ENCODE assay signal across 6 cellular contexts in the genomic region with DNA sequence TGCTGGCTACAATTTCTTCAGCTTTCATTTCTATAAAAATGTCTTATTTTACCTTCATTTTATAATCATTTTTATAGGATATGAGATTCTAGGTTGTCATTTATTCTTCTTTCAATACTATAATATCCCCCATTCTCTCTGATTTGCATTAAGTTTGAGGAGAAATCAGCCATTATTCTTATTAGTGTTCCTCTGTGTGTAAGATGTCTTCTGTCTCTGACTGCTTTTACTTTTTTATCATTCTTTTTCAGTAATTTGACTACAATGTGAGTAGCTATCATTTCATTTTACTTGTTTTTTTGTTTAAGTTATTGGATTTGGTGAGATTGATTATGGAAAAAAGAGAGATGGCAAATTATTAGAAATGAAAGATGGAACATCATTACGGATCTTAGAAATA.
"Had no signal": no experiment of that assay in that cellular context is flagged by ENCODE, and none has a peak within 500 bp of the region (broad histone marks: within the 10 kb centered on the region; RNA-seq: fewer than 3 reads in every experiment).

No MANE protein-coding gene starts in this region.

- H3K27ac ChIP-seq: HL-60, KMS-11 had no signal

- DNase-seq: IMR-90, KBM-7, KG1 had no signal

- H3K4me3 ChIP-seq: K562 had no signal
